ENCODE assay signal across 8 cellular contexts in the genomic region with DNA sequence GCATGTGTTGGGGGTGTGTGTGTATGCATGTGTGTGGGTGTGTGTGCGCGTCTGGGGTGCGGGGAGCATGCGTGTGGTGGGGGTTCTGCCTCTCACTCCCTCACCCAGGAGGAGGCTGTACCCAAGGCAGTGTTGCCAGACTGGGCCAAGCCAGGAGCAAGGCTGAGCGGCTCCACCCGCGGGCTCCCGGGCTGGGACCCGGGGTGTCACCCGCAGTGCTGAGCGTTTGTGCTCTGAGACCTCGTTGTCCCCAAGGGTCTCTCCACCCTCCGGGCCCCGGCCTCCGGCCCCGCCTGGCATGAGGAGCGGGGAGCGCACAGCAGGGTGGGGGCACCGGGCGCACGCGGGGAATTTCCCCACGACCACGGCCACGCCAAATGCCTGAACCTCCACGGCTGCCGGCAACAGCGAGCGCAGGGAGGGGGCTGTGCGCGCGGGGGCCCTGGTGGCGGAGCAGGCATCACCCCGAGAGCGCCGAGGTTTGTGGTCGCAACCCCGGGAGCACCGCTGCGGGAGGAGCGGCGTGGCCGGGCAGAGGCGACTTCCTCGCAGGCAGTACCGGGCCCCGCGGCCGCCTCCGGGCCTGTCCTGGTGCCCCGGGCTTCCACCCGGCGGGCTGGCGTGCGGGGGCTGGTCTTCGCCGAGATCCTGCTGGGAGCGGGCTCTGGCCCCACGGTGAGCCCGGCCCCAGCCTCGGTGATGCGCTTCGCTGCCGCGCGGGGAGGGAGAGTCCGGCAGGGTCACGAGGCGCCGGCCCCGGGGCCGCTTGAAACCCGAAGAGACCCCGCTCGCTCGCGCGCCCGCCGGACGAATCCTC. TPM values are rescaled to one million over a fixed set of nuclear protein-coding genes. Genes with fewer than 3 reads are reported as not detected.
DNase-seq lines count a peak whose midpoint lies in the region; ATAC-seq and TF ChIP-seq lines count a peak whose summit lies in the region.

No MANE protein-coding gene starts in this region.

- DNase-seq in activated CD4-positive, alpha-beta T cell treated with anti-CD3 and anti-CD28 coated beads for 36 hours = peak; percentile 43
- DNase-seq in activated CD4-positive, alpha-beta T cell treated with anti-CD3 and anti-CD28 coated beads for 4 hours = no peak
- peak in 1 of 2 donors; percentile 64 for DNase-seq in ascending aorta (ENCODE audit: low spot score in 2 of 2)
- no peak for DNase-seq in smooth muscle cell (lab: John Stamatoyannopoulos, UW; ENCODE audit: unreplicated experiment)
- no peak for DNase-seq in HPDE6-E6E7 (ENCODE audit: extremely low spot score)
- DNase-seq in PC-9 = no peak
- no peak for DNase-seq in DMS153 (lab: John Stamatoyannopoulos, UW)

- H4K20me1 ChIP-seq in smooth muscle cell (ENCODE audit: low read depth) (no peaks in the 10 kb centered on the region), PC-9 (ENCODE audit: insufficient read depth) (no peaks in the 10 kb centered on the region)

- no peak for TF ChIP-seq CTCF in ascending aorta (IDR thresholded peaks at IDR 0.05)
- no peak for TF ChIP-seq CTCF in smooth muscle cell (IDR thresholded peaks at IDR 0.05; ENCODE audit: borderline replicate concordance, insufficient read depth, poor library complexity, severe bottlenecking)
- no peak for TF ChIP-seq CTCF in PC-9 (conservative IDR thresholded peaks at IDR 0.05)

- H3K4me2 ChIP-seq in smooth muscle cell (peak overlapping the region; percentile 99), PC-9 (no peak overlapping the region)

- H3K9me3 Mint-ChIP-seq in activated CD4-positive, alpha-beta T cell treated with anti-CD3 and anti-CD28 coated beads for 36 hours (ENCODE audit: low read depth) = no peaks in the 10 kb centered on the region

- no TSS peak for BruUV-seq in PC-9 (replicated peaks; lab: Mats Ljungman, UMichigan)

- peak overlapping the region; percentile 67 to 83 for H3K27ac ChIP-seq in ascending aorta
- no peak overlapping the region for H3K27ac ChIP-seq in iPS-18a (ENCODE audit: low read length)
- no peak overlapping the region for H3K27ac ChIP-seq in smooth muscle cell (ENCODE audit: low read depth)
- H3K27ac ChIP-seq in PC-9 = no peak overlapping the region

- H3K36me3 ChIP-seq in ascending aorta (peaks cover 2 to 3% of the 10 kb centered on the region in 2 donors), iPS-18a (ENCODE audit: control insufficient read depth, low read depth, low read length) (peaks cover 2% of the 10 kb centered on the region), smooth muscle cell (ENCODE audit: low read depth) (peaks cover 5% of the 10 kb centered on the region), PC-9 (ENCODE audit: low read depth) (no peaks in the 10 kb centered on the region)

- H2AFZ ChIP-seq in smooth muscle cell (ENCODE audit: low read depth) = peak overlapping the region; percentile 71
- no peak overlapping the region for H2AFZ ChIP-seq in PC-9

- H3K9me3 ChIP-seq in ascending aorta (no peaks in the 10 kb centered on the region), iPS-18a (ENCODE audit: control insufficient read depth, low read depth, low read length) (no peaks in the 10 kb centered on the region), smooth muscle cell (replicated peaks; ENCODE audit: low read depth) (no peaks in the 10 kb centered on the region), PC-9 (ENCODE audit: insufficient read depth, low read depth) (no peaks in the 10 kb centered on the region)

- no peaks in the 10 kb centered on the region for H3K27me3 ChIP-seq in ascending aorta
- peaks cover 58% of the 10 kb centered on the region for H3K27me3 ChIP-seq in iPS-18a (ENCODE audit: control insufficient read depth, insufficient read depth, low read length)
- H3K27me3 ChIP-seq in smooth muscle cell (ENCODE audit: low read depth) = peaks cover 29% of the 10 kb centered on the region
- H3K27me3 ChIP-seq in PC-9 (ENCODE audit: insufficient read depth, low read depth) = peaks cover 9% of the 10 kb centered on the region; the same call in 1 of the 2 replicates

- peak overlapping the region; percentile 73 to 75 for H3K4me3 ChIP-seq in ascending aorta
- peak overlapping the region; percentile 61 for H3K4me3 ChIP-seq in iPS-18a (ENCODE audit: low read length)
- H3K4me3 ChIP-seq in smooth muscle cell = peak overlapping the region; percentile 68
- no peak overlapping the region for H3K4me3 ChIP-seq in PC-9

- no peak overlapping the region for H3K27ac Mint-ChIP-seq in activated CD4-positive, alpha-beta T cell treated with anti-CD3 and anti-CD28 coated beads for 36 hours

- H3K79me2 ChIP-seq in smooth muscle cell (ENCODE audit: low read depth) = no peaks in the 10 kb centered on the region
- no peaks in the 10 kb centered on the region for H3K79me2 ChIP-seq in PC-9 (ENCODE audit: low read depth)

- peaks cover 10% of the 10 kb centered on the region for H3K27me3 Mint-ChIP-seq in activated CD4-positive, alpha-beta T cell treated with anti-CD3 and anti-CD28 coated beads for 36 hours

- peaks cover 3% of the 10 kb centered on the region for H3K36me3 Mint-ChIP-seq in activated CD4-positive, alpha-beta T cell treated with anti-CD3 and anti-CD28 coated beads for 36 hours (ENCODE audit: low read depth)

- H3K4me1 ChIP-seq in ascending aorta = peaks cover 3 to 24% of the 10 kb centered on the region in 2 donors
- H3K4me1 ChIP-seq in iPS-18a (ENCODE audit: control insufficient read depth, low read depth, low read length) = peaks cover 5% of the 10 kb centered on the region
- peaks cover 4% of the 10 kb centered on the region for H3K4me1 ChIP-seq in smooth muscle cell (ENCODE audit: low read depth)
- no peaks in the 10 kb centered on the region for H3K4me1 ChIP-seq in PC-9 (replicated peaks; ENCODE audit: insufficient read depth)

- CTCF ChIA-PET in activated CD4-positive, alpha-beta T cell treated with anti-CD3 and anti-CD28 coated beads for 36 hours (lab: Charles Lee) = interaction anchor here (0.6 to 2.1 kb wide), 3 partner anchors 8 to 21 kb away, joined by 3 to 6 read pairs (median 4); no protein-coding TSS in a partner anchor
- CTCF ChIA-PET in PC-9 (lab: Charles Lee) = no interaction called here

- WGBS in smooth muscle cell (ENCODE audit: low lambda C conversion rate) = 9% methylated on average over 56 of the region's 81 CpGs

- peak overlapping the region; percentile 32 for H3K4me3 Mint-ChIP-seq in activated CD4-positive, alpha-beta T cell treated with anti-CD3 and anti-CD28 coated beads for 36 hours

- POLR2A ChIA-PET in activated CD4-positive, alpha-beta T cell treated with anti-CD3 and anti-CD28 coated beads for 36 hours (lab: Charles Lee) = no interaction called here
- POLR2A ChIA-PET in PC-9 (lab: Charles Lee; ENCODE audit: unreplicated experiment) = no interaction called here

- H3K9me2 ChIP-seq in PC-9 (ENCODE audit: insufficient read depth) = no peaks in the 10 kb centered on the region

- intact Hi-C loops in activated CD4-positive, alpha-beta T cell treated with anti-CD3 and anti-CD28 coated beads for 36 hours (cut with DNase I, micrococcal nuclease) = loop anchor here in 1 of 2 experiments (1.0 to 2.0 kb wide), 2 partner anchors 10 to 20 kb away; no protein-coding TSS in a partner anchor
- intact Hi-C loops in ascending aorta (cut with DNase I) = no loop called here
- intact Hi-C loops in PC-9 (cut with micrococcal nuclease; ENCODE audit: unreplicated experiment) = no loop called here

- ATAC-seq in activated CD4-positive, alpha-beta T cell treated with anti-CD3 and anti-CD28 coated beads for 36 hours = peak; percentile 59

- H3F3A ChIP-seq in smooth muscle cell (ENCODE audit: low read depth) = no peaks in the 10 kb centered on the region
- H3F3A ChIP-seq in PC-9 (ENCODE audit: insufficient read depth, low read depth) = no peaks in the 10 kb centered on the region

- no peak overlapping the region for H3K9ac ChIP-seq in iPS-18a (ENCODE audit: low read length)
- H3K9ac ChIP-seq in smooth muscle cell (ENCODE audit: low read depth) = no peak overlapping the region

- H3K4me1 Mint-ChIP-seq in activated CD4-positive, alpha-beta T cell treated with anti-CD3 and anti-CD28 coated beads for 36 hours = peaks cover 8% of the 10 kb centered on the region

RNA-seq across cellular contexts. Expression of a gene that starts 7.4 kb away (rescaled TPM):
- total RNA-seq in activated CD4-positive, alpha-beta T cell treated with anti-CD3 and anti-CD28 coated beads for 36 hours = not detected
- 1.2 TPM for total RNA-seq in ascending aorta
- not detected in 2 replicates for total RNA-seq in smooth muscle cell
- 0.16 TPM in 1 of 2 replicates, not detected in the other for polyA plus RNA-seq in smooth muscle cell
- total RNA-seq in PC-9 (2021) = not detected in 2 replicates

Comparison
In these comparisons a context has a peak if more than half of its experiments do, and no peak if none do; other contexts are left out.
1. H3K27ac ChIP-seq: peak in ascending aorta (2 of 2); none in iPS-18a (single experiment), smooth muscle cell (single experiment) and PC-9 (single experiment).